9 cellular contexts compared by ENCODE assay signal in the genomic region with DNA sequence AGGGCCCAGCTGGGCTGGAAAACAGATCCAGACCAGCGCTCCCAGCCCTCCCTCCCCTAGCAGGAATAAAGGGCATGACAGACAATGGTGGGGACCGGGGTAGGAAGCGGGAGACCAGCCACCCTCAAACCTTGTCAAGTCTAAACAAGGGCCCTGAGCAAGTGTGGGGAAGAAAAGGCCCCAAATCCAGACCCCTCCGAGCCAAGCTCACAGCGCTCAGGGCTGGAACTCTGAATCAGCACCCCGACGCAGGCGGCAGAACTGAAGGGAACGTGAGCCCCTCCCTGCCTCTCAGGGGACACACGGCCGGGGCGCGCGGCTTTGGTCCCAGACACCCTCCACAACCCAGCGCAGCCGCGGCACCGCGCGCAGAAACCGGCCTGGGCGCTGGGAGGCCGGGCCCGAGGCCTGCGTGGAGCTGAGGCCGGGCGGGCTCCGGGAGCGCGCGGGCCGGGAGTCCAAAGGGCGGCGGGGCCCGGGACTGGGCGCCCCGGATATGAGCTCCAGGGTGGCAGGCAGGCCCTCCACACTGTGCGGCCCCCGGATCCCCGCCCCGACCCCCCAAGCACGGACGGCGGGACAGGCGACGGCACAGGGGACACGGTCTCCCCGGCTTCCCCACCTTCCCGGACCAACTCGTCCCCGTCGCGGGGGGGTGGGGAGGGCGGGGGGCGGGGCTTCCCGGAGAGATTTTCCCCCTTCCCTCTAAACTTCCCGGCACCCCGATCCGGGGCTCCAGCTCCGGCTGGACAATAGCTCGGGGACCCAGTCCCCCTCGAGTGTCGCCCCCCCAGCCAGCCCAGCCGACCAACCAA. TPM values are rescaled to one million over a fixed set of nuclear protein-coding genes. Genes with fewer than 3 reads are reported as not detected.
DNase-seq lines count a peak whose midpoint lies in the region; ATAC-seq and TF ChIP-seq lines count a peak whose summit lies in the region.
"Had no signal": no experiment of that assay in that cellular context is flagged by ENCODE, and none has a peak within 500 bp of the region (broad histone marks: within the 10 kb centered on the region; RNA-seq: fewer than 3 reads in every experiment).

No MANE protein-coding gene starts in this region.

- H4K8ac ChIP-seq in trophoblast cell (ENCODE audit: low read depth, low read length): peak overlapping the region; percentile 82

- peak overlapping the region; percentile 99 for H3K4ac ChIP-seq in trophoblast cell (ENCODE audit: low read depth, low read length)

- no peaks in the 10 kb centered on the region for H3K36me3 Mint-ChIP-seq in T-helper 1 cell treated with Interleukin-12 subunit alpha and Interleukin-12 subunit beta and Interleukin-4 antibody, amounts not matched to agents 30 μg/mL and 1 μg/mL, for 36 hours (ENCODE audit: low read depth)
- H3K36me3 Mint-ChIP-seq: activated naive CD4-positive, alpha-beta T cell treated with anti-CD3 and anti-CD28 coated beads, Interleukin-2, amount 50 U/mL, for 72 hours had no signal

- H3K79me1 ChIP-seq in trophoblast cell (ENCODE audit: low read length): peaks cover 68% of the 10 kb centered on the region

- H3K9me3 ChIP-seq in gastroesophageal sphincter (no peaks in the 10 kb centered on the region), trophoblast cell (ENCODE audit: insufficient read depth, low read depth, low read length) (peaks cover 3% of the 10 kb centered on the region)

- H2AFZ ChIP-seq in trophoblast cell (ENCODE audit: insufficient read depth, low read length, poor library complexity): peak overlapping the region; percentile 67

- H3K27ac ChIP-seq in gastroesophageal sphincter (peak overlapping the region; percentile 90 to 100 (median 98)), trophoblast cell (ENCODE audit: low read depth, low read length) (peak overlapping the region; percentile 97)

- TF ChIP-seq CTCF in WI38 (IDR thresholded peaks at IDR 0.05; ENCODE audit: low read depth, low read length) (no peak), gastroesophageal sphincter (IDR thresholded peaks at IDR 0.05) (no peak)

- H3K4me2 ChIP-seq in trophoblast cell (ENCODE audit: low read length): peak overlapping the region; percentile 69

- peak in 1 of 2 donors; percentile 26 for TF ChIP-seq POLR2A in gastroesophageal sphincter (IDR thresholded peaks at IDR 0.05)

- H3K27me3 ChIP-seq in gastroesophageal sphincter: peaks cover 3% of the 10 kb centered on the region
- no peaks in the 10 kb centered on the region for H3K27me3 ChIP-seq in trophoblast cell (ENCODE audit: insufficient read depth, low read length)

- peak overlapping the region; percentile 95 for H2BK120ac ChIP-seq in trophoblast cell (ENCODE audit: insufficient read depth, low read length, poor library complexity)

- H2BK5ac ChIP-seq in trophoblast cell (ENCODE audit: low read depth, low read length, poor library complexity): peak overlapping the region; percentile 98

- H2BK12ac ChIP-seq in trophoblast cell (ENCODE audit: low read length): peak overlapping the region; percentile 73

- H3K9ac ChIP-seq in trophoblast cell (ENCODE audit: low read length): peak overlapping the region; percentile 89

- peaks cover 63% of the 10 kb centered on the region for H3K27me3 Mint-ChIP-seq in T-helper 1 cell treated with Interleukin-12 subunit alpha and Interleukin-12 subunit beta and Interleukin-4 antibody, amounts not matched to agents 30 μg/mL and 1 μg/mL, for 36 hours (ENCODE audit: low read depth)

- H3K4me3 ChIP-seq in WI38 (ENCODE audit: low read depth, low read length) (peak overlapping the region; percentile 75), gastroesophageal sphincter (peak overlapping the region; percentile 77 to 96), trophoblast cell (ENCODE audit: low read depth, low read length) (peak overlapping the region; percentile 85)

- H3K14ac ChIP-seq in trophoblast cell (ENCODE audit: low read length): peak overlapping the region; percentile 99

- H3K4me1 ChIP-seq in gastroesophageal sphincter (peaks cover 0 to 69% (median 35%) of the 10 kb centered on the region in 3 donors), trophoblast cell (ENCODE audit: control insufficient read depth in 1 of 2, insufficient read depth in 2 of 2, low read length in 2 of 2) (peaks cover 49 to 59% of the 10 kb centered on the region in 2 experiments)

- H3K79me2 ChIP-seq in trophoblast cell (ENCODE audit: control insufficient read depth, insufficient read depth, low read length, poor library complexity): peaks cover 58% of the 10 kb centered on the region

- H3K36me3 ChIP-seq in gastroesophageal sphincter (no peaks in the 10 kb centered on the region), trophoblast cell (ENCODE audit: control insufficient read depth in 1 of 2, insufficient read depth in 2 of 2, low read length in 2 of 2) (peaks cover 6 to 8% of the 10 kb centered on the region in 2 experiments)

- H3K4me3 Mint-ChIP-seq in T-helper 1 cell treated with Interleukin-12 subunit alpha and Interleukin-12 subunit beta and Interleukin-4 antibody, amounts not matched to agents 30 μg/mL and 1 μg/mL, for 36 hours: peak overlapping the region; percentile 54

- no peak for TF ChIP-seq EP300 in gastroesophageal sphincter (IDR thresholded peaks at IDR 0.05)

- H3K27ac Mint-ChIP-seq in T-helper 1 cell treated with Interleukin-12 subunit alpha and Interleukin-12 subunit beta and Interleukin-4 antibody, amounts not matched to agents 30 μg/mL and 1 μg/mL, for 36 hours: peak overlapping the region; percentile 42
- H3K27ac Mint-ChIP-seq: activated naive CD4-positive, alpha-beta T cell treated with anti-CD3 and anti-CD28 coated beads, Interleukin-2, amount 50 U/mL, for 72 hours had no signal

- ATAC-seq in gastroesophageal sphincter: peak; percentile 41

- H4K12ac ChIP-seq in trophoblast cell (ENCODE audit: low read depth, low read length): peak overlapping the region; percentile 87

- peak overlapping the region; percentile 97 for H4K91ac ChIP-seq in trophoblast cell (ENCODE audit: low read depth, low read length)

- H3K4me1 Mint-ChIP-seq in T-helper 1 cell treated with Interleukin-12 subunit alpha and Interleukin-12 subunit beta and Interleukin-4 antibody, amounts not matched to agents 30 μg/mL and 1 μg/mL, for 36 hours (ENCODE audit: low read depth): peaks cover 7% of the 10 kb centered on the region

- H3K18ac ChIP-seq in trophoblast cell (ENCODE audit: low read length): peak overlapping the region; percentile 98

- H2AK5ac ChIP-seq in trophoblast cell (ENCODE audit: low read length): peak overlapping the region; percentile 67

- DNase-seq in T-helper 1 cell: no peak
- DNase-seq in trophoblast cell: peak in 1 of 2 donors; percentile 45
- no peak for DNase-seq in NOMO-1 (lab: John Stamatoyannopoulos, UW; ENCODE audit: unreplicated experiment in 2 of 2)
- DNase-seq in activated CD4-positive, CD25-positive, alpha-beta regulatory T cell (lab: John Stamatoyannopoulos, UW): no peak
- no peak for DNase-seq in NCI-H446 (lab: John Stamatoyannopoulos, UW)

- no CpG with 5 or more reads among the region's 64 CpGs for WGBS in gastroesophageal sphincter (ENCODE audit: low coverage in 1 of 2), 2 donors
- WGBS in trophoblast cell (ENCODE audit: extremely low coverage, insufficient coverage, insufficient read length): no CpG with 5 or more reads among the region's 64 CpGs

- no peak overlapping the region for H3K23ac ChIP-seq in trophoblast cell (ENCODE audit: low read length)

- no peaks in the 10 kb centered on the region for H3K9me3 Mint-ChIP-seq in T-helper 1 cell treated with Interleukin-12 subunit alpha and Interleukin-12 subunit beta and Interleukin-4 antibody, amounts not matched to agents 30 μg/mL and 1 μg/mL, for 36 hours
- H3K9me3 Mint-ChIP-seq: activated naive CD4-positive, alpha-beta T cell treated with anti-CD3 and anti-CD28 coated beads, Interleukin-2, amount 50 U/mL, for 72 hours had no signal

RNA-seq across cellular contexts. Expression of a gene that starts 0.6 kb away (rescaled TPM):
- total RNA-seq in gastroesophageal sphincter: 100 to 1,000 TPM in 1 of 4 donors, 10 to 100 TPM in 3; 58.3 to 122 (median 72.5) TPM
- 196 and 208 TPM in 2 replicates for polyA plus RNA-seq in trophoblast cell (2013)

RNA-seq across cellular contexts. Expression of a gene that starts 16.5 kb away (rescaled TPM):
- total RNA-seq in gastroesophageal sphincter: under 1 TPM in 1 of 4 donors, not detected in 3; 0.89 TPM
- 0.82 and 1.4 TPM in 2 replicates for polyA plus RNA-seq in trophoblast cell (2013)
- total RNA-seq: activated naive CD4-positive, alpha-beta T cell treated with anti-CD3 and anti-CD28 coated beads, Interleukin-2, amount 50 U/mL, for 72 hours had no signal

RNA-seq across cellular contexts. Expression of a gene that starts 28.0 kb away (rescaled TPM):
- total RNA-seq in gastroesophageal sphincter: 1,000 to 10,000 TPM in 3 of 4 donors, 100 to 1,000 TPM in 1; 870 to 1,936 (median 1,411) TPM
- 1,387 and 1,493 TPM in 2 replicates for polyA plus RNA-seq in trophoblast cell (2013)

RNA-seq across cellular contexts. Expression of a gene that starts 44.1 kb away (rescaled TPM):
- total RNA-seq in gastroesophageal sphincter: 1 to 10 TPM; 2.6 to 5.0 (median 3.8) TPM
- 11.4 and 11.5 TPM in 2 replicates for polyA plus RNA-seq in trophoblast cell (2013)
